19 cellular contexts compared by ENCODE assay signal in the genomic region with DNA sequence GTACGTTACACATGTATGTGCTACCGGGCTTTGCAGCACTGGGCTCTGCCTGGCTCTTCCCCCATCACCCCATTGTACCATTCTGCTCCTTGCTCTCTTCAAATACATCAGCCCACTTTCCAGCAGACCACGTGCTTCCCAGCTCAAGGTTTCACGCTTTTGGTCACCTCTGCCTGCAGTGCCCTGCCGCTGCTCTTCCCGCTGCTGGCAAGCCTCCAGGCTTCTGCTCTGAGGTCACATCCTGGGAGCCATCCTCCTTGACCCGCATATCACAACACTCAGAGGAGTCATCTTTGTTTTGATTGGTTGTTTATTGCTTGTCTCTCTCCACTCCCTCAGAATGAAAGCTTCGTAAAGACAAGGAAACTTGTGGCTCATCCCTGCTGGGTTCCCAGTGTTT. TPM values are rescaled to one million over a fixed set of nuclear protein-coding genes. Genes with fewer than 3 reads are reported as not detected.
DNase-seq lines count a peak whose midpoint lies in the region; ATAC-seq, FAIRE-seq and TF ChIP-seq lines count a peak whose summit lies in the region.
"Had no signal": no experiment of that assay in that cellular context is flagged by ENCODE, and none has a peak within 500 bp of the region (broad histone marks: within the 10 kb centered on the region; RNA-seq: fewer than 3 reads in every experiment).

No MANE protein-coding gene starts in this region.

- H2AFZ ChIP-seq in IMR-90 (replicated peaks; ENCODE audit: low read length, poor library complexity) (peak overlapping the region; percentile 21), K562 (ENCODE audit: low read depth, low read length) (no peak overlapping the region)

- H2AK5ac ChIP-seq in IMR-90 (ENCODE audit: low read depth, low read length), result no peak overlapping the region

- H2BK20ac ChIP-seq in IMR-90 (ENCODE audit: low read depth, low read length), result no peak overlapping the region

- H3K27me3 Mint-ChIP-seq in T-helper 2 cell treated with Interferon-gamma antibody and Interleukin-4, amounts not matched to agents 5 μg/mL and 100 μg/mL, for 36 hours (ENCODE audit: low read depth), result no peaks in the 10 kb centered on the region
- H3K27me3 Mint-ChIP-seq: activated CD4-positive, alpha-beta memory T cell treated with anti-CD3 and anti-CD28 coated beads, Interleukin-2, amount 10 ng/mL, durations not matched to agents 7 days and 5 days; stimulated activated naive CD8-positive, alpha-beta T cell treated with anti-CD3 and anti-CD28 coated beads, Interleukin-15, amount 100 ng/mL, for 72 hours had no signal

- H3K56ac ChIP-seq in IMR-90 (ENCODE audit: extremely low read depth, insufficient read depth, low read length), result no peak overlapping the region

- no peak overlapping the region for H4K91ac ChIP-seq in IMR-90 (ENCODE audit: insufficient read depth, low read depth, low read length)

- H4K20me1 ChIP-seq in IMR-90 (ENCODE audit: insufficient read depth, low read length), result no peaks in the 10 kb centered on the region
- no peaks in the 10 kb centered on the region for H4K20me1 ChIP-seq in K562 (replicated peaks; ENCODE audit: control insufficient read depth, insufficient read depth, low read length)

- dilution Hi-C loops in IMR-90 (cut with HindIII; ENCODE audit: low sequenced_read_pairs, unreplicated experiment), result no loop called here

- H2AK9ac ChIP-seq in IMR-90 (replicated peaks; ENCODE audit: low read depth, low read length, poor library complexity), result no peak overlapping the region

- ATAC-seq in IMR-90 (ENCODE audit: low read depth) (no peak), K562 (no peak; the same call in 1 of the 3 replicates), left lobe of liver (no peak), GM21528 (IDR thresholded peaks at IDR 0.05; ENCODE audit: low FRiP score, unreplicated experiment) (no peak)
- ATAC-seq: stimulated activated naive CD8-positive, alpha-beta T cell treated with anti-CD3 and anti-CD28 coated beads, Interleukin-15, amount 100 ng/mL, for 72 hours had no signal

- H3K4me3 ChIP-seq in IMR-90 (ENCODE audit: insufficient read depth, low read depth, low read length), result no peak overlapping the region
- no peak overlapping the region for H3K4me3 ChIP-seq in K562
- no peak overlapping the region for H3K4me3 ChIP-seq in sigmoid colon
- H3K4me3 ChIP-seq: breast epithelium, left ventricle myocardium inferior, SJCRH30 had no signal

- no peak overlapping the region for H2BK120ac ChIP-seq in IMR-90 (ENCODE audit: low read depth, low read length)

- intact Hi-C loops in IMR-90 (cut with micrococcal nuclease) (no loop called here), K562 (cut with micrococcal nuclease) (no loop called here), sigmoid colon (cut with DNase I) (no loop called here)

- DNase-seq in EH (ENCODE audit: low read depth), result peak; percentile 5
- peak; percentile 3 for DNase-seq in IMR-90
- peak in 1 of 4 experiments; percentile 24 for DNase-seq in K562 (ENCODE audit: extremely low read depth in 1 of 4, low spot score in 3 of 4)
- peak; percentile 34 for DNase-seq in myocyte (ENCODE audit: low read depth)
- no peak for DNase-seq in T-helper 2 cell treated with Interferon-gamma antibody and Interleukin-4, amounts not matched to agents 5 μg/mL and 100 μg/mL, for 36 hours (ENCODE audit: low spot score)
- no peak for DNase-seq in sigmoid colon
- no peak for DNase-seq in left lobe of liver (ENCODE audit: low spot score)
- DNase-seq: activated CD4-positive, alpha-beta memory T cell treated with anti-CD3 and anti-CD28 coated beads, Interleukin-2, amount 10 ng/mL, durations not matched to agents 7 days and 5 days; activated effector memory CD4-positive, alpha-beta T cell treated with Interleukin-2 at 50 U/mL for 16 hours; CD4-positive, CD25-positive, alpha-beta regulatory T cell; left ventricle myocardium inferior; NCI-H1417; NK-92 treated with Interleukin-12 subunit alpha and Interleukin-12 subunit beta, amount 100 ng/mL, for 24 hours; SJCRH30; stimulated activated naive CD8-positive, alpha-beta T cell treated with anti-CD3 and anti-CD28 coated beads, Interleukin-15, amount 100 ng/mL, for 72 hours had no signal

- no peak overlapping the region for H2BK15ac ChIP-seq in IMR-90 (ENCODE audit: low read depth, low read length)

- no peaks in the 10 kb centered on the region for H3K79me1 ChIP-seq in IMR-90 (ENCODE audit: low read depth in 1 of 2, low read length in 2 of 2)

- H4K5ac ChIP-seq in IMR-90 (ENCODE audit: low read depth, low read length), result no peak overlapping the region

- TF ChIP-seq EP300 in K562 (IDR thresholded peaks at IDR 0.05; ENCODE audit: low read length), result no peak
- no peak for TF ChIP-seq EP300 in sigmoid colon (IDR thresholded peaks at IDR 0.05)

- CTCF ChIA-PET in IMR-90 (lab: Yijun Ruan, JAX) (no interaction called here), K562 (lab: Yijun Ruan, JAX; ENCODE audit: low intra/inter-chr PET ratio) (no interaction called here)

- H3K9me1 ChIP-seq in IMR-90 (ENCODE audit: insufficient read depth, low read length), result no peaks in the 10 kb centered on the region
- H3K9me1 ChIP-seq in K562 (ENCODE audit: control insufficient read depth, insufficient read depth, low read length), result no peaks in the 10 kb centered on the region

- H3K79me2 ChIP-seq in K562 (ENCODE audit: control insufficient read depth, insufficient read depth, low read length), result no peaks in the 10 kb centered on the region

- H3K9ac ChIP-seq in IMR-90 (ENCODE audit: low read depth, low read length), result no peak overlapping the region
- H3K9ac ChIP-seq in K562 (ENCODE audit: insufficient read depth in 1 of 2, low read depth in 2 of 2, low read length in 2 of 2), result no peak overlapping the region

- TF ChIP-seq RAD21 in IMR-90 (IDR thresholded peaks at IDR 0.05; ENCODE audit: low read length) (no peak), K562 (CRISPR knock-in tag; conservative IDR thresholded peaks at IDR 0.05 in 1 of 2, IDR thresholded peaks at IDR 0.05 in 1 of 2) (no peak)

- H3K27me3 ChIP-seq in IMR-90 (ENCODE audit: control insufficient read depth, insufficient read depth, low read length), result peaks cover 2% of the 10 kb centered on the region; the same call in 1 of the 2 replicates
- no peaks in the 10 kb centered on the region for H3K27me3 ChIP-seq in K562 (ENCODE audit: control insufficient read depth in 2 of 2, insufficient read depth in 2 of 2, low read length in 2 of 2)
- H3K27me3 ChIP-seq in sigmoid colon, result no peaks in the 10 kb centered on the region
- H3K27me3 ChIP-seq: breast epithelium, SJCRH30 had no signal

- peak overlapping the region; percentile 54 for H3K4me2 ChIP-seq in IMR-90 (ENCODE audit: low read depth, low read length)
- peak overlapping the region; percentile 2; the same call in 1 of the 2 replicates for H3K4me2 ChIP-seq in K562 (ENCODE audit: insufficient read depth, low read length)

- no peak overlapping the region for H3K23ac ChIP-seq in IMR-90 (ENCODE audit: low read depth, low read length)

- TF ChIP-seq POLR2A in IMR-90 (IDR thresholded peaks at IDR 0.05; ENCODE audit: low read depth, low read length), result no peak
- no peak for TF ChIP-seq POLR2A in K562 (conservative IDR thresholded peaks at IDR 0.05)
- no peak for TF ChIP-seq POLR2A in sigmoid colon (IDR thresholded peaks at IDR 0.05)

- H3K14ac ChIP-seq in IMR-90 (replicated peaks; ENCODE audit: low read depth, low read length), result no peak overlapping the region

- H3K9me3 Mint-ChIP-seq in T-helper 2 cell treated with Interferon-gamma antibody and Interleukin-4, amounts not matched to agents 5 μg/mL and 100 μg/mL, for 36 hours, result no peaks in the 10 kb centered on the region
- H3K9me3 Mint-ChIP-seq: activated CD4-positive, alpha-beta memory T cell treated with anti-CD3 and anti-CD28 coated beads, Interleukin-2, amount 10 ng/mL, durations not matched to agents 7 days and 5 days; neural crest cell had no signal

- H3K4ac ChIP-seq in IMR-90 (ENCODE audit: low read depth, low read length), result no peak overlapping the region

- in situ Hi-C loops in IMR-90 (cut with MboI; ENCODE audit: low sequenced_read_pairs) (no loop called here), K562 (cut with MboI) (no loop called here)

- H3K18ac ChIP-seq in IMR-90 (ENCODE audit: low read depth, low read length), result no peak overlapping the region

- H3K4me1 Mint-ChIP-seq in T-helper 2 cell treated with Interferon-gamma antibody and Interleukin-4, amounts not matched to agents 5 μg/mL and 100 μg/mL, for 36 hours (ENCODE audit: low read depth), result no peaks in the 10 kb centered on the region
- H3K4me1 Mint-ChIP-seq: activated CD4-positive, alpha-beta memory T cell treated with anti-CD3 and anti-CD28 coated beads, Interleukin-2, amount 10 ng/mL, durations not matched to agents 7 days and 5 days; stimulated activated naive CD8-positive, alpha-beta T cell treated with anti-CD3 and anti-CD28 coated beads, Interleukin-15, amount 100 ng/mL, for 72 hours had no signal

- H2BK5ac ChIP-seq in IMR-90 (ENCODE audit: low read depth, low read length, poor library complexity, severe bottlenecking), result no peak overlapping the region

- no peak overlapping the region for H3K27ac Mint-ChIP-seq in T-helper 2 cell treated with Interferon-gamma antibody and Interleukin-4, amounts not matched to agents 5 μg/mL and 100 μg/mL, for 36 hours
- H3K27ac Mint-ChIP-seq: activated CD4-positive, alpha-beta memory T cell treated with anti-CD3 and anti-CD28 coated beads, Interleukin-2, amount 10 ng/mL, durations not matched to agents 7 days and 5 days; CD4-positive, CD25-positive, alpha-beta regulatory T cell; stimulated activated naive CD8-positive, alpha-beta T cell treated with anti-CD3 and anti-CD28 coated beads, Interleukin-15, amount 100 ng/mL, for 72 hours had no signal

- no peak overlapping the region for H3K27ac ChIP-seq in IMR-90 (ENCODE audit: insufficient read depth, low read length)
- H3K27ac ChIP-seq in K562 (ENCODE audit: extremely low read depth, low read depth, low read length), result no peak overlapping the region
- no peak overlapping the region for H3K27ac ChIP-seq in sigmoid colon
- H3K27ac ChIP-seq: breast epithelium, left ventricle myocardium inferior, SJCRH30 had no signal

- BruUV-seq in IMR-90 (replicated peaks; lab: Mats Ljungman, UMichigan) (no TSS peak), K562 (replicated peaks; lab: Mats Ljungman, UMichigan) (no TSS peak)

- POLR2A ChIA-PET in IMR-90 (lab: Charles Lee; ENCODE audit: unreplicated experiment), result no interaction called here
- POLR2A ChIA-PET in K562 (lab: Yijun Ruan, JAX), result interaction anchor here (0.7 to 1.2 kb wide), 4 partner anchors 9 to 46 kb away, joined by 3 to 4 read pairs (median 3); no protein-coding TSS in a partner anchor

- H4K8ac ChIP-seq in IMR-90 (ENCODE audit: low read depth in 2 of 2, low read length in 2 of 2), result no peak overlapping the region

- TF ChIP-seq CTCF in IMR-90 (conservative IDR thresholded peaks at IDR 0.05; ENCODE audit: low read depth, low read length) (no peak), K562 (IDR thresholded peaks at IDR 0.05 in 2 of 3, conservative IDR thresholded peaks at IDR 0.05 in 1 of 3; ENCODE audit: insufficient read depth in 2 of 3, low read depth in 1 of 3, low read length in 3 of 3) (no peak), sigmoid colon (IDR thresholded peaks at IDR 0.05) (no peak)

- H3K36me3 ChIP-seq in IMR-90 (ENCODE audit: control insufficient read depth, insufficient read depth, low read length) (no peaks in the 10 kb centered on the region), K562 (ENCODE audit: control insufficient read depth, insufficient read depth, low read length) (no peaks in the 10 kb centered on the region), sigmoid colon (no peaks in the 10 kb centered on the region)
- H3K36me3 ChIP-seq: breast epithelium, left ventricle myocardium inferior, SJCRH30 had no signal

- WGBS in IMR-90 (ENCODE audit: extremely low coverage in 2 of 2, insufficient read length in 1 of 2), 2 experiments, result 90% methylated on average over 2 of the region's 8 CpGs; no CpG with 5 or more reads in 1 of the 2 experiments
- WGBS in K562 (ENCODE audit: insufficient coverage, low coverage, missing lambda C conversion rate), result 1% methylated on average over 8 of the region's 8 CpGs
- 75 to 76% methylated on average over 8 of the region's 8 CpGs for WGBS in sigmoid colon, 2 donors

- H3K4me1 ChIP-seq in IMR-90 (ENCODE audit: control insufficient read depth, insufficient read depth, low read length), result no peaks in the 10 kb centered on the region
- H3K4me1 ChIP-seq in K562 (replicated peaks in 1 of 2; ENCODE audit: control insufficient read depth in 2 of 2, insufficient read depth in 2 of 2, low read length in 2 of 2), result no peaks in the 10 kb centered on the region; a peak in 1 of 5 replicates
- no peaks in the 10 kb centered on the region for H3K4me1 ChIP-seq in sigmoid colon
- H3K4me1 ChIP-seq: breast epithelium, left ventricle myocardium inferior, SJCRH30 had no signal

- FAIRE-seq in K562 (lab: Jason Lieb, UNC), result no peak
- FAIRE-seq: TTC549 had no signal

- H3K9me3 ChIP-seq in IMR-90 (ENCODE audit: control insufficient read depth, insufficient read depth, low read length), result no peaks in the 10 kb centered on the region
- no peaks in the 10 kb centered on the region for H3K9me3 ChIP-seq in K562 (replicated peaks; ENCODE audit: control insufficient read depth, insufficient read depth, low read depth, low read length)
- H3K9me3 ChIP-seq in sigmoid colon, result peaks cover 0 to 4% (median 0%) of the 10 kb centered on the region in 4 donors
- H3K9me3 ChIP-seq: breast epithelium, left ventricle myocardium inferior, SJCRH30 had no signal

- no peaks in the 10 kb centered on the region for H3K36me3 Mint-ChIP-seq in T-helper 2 cell treated with Interferon-gamma antibody and Interleukin-4, amounts not matched to agents 5 μg/mL and 100 μg/mL, for 36 hours (ENCODE audit: low read depth)
- H3K36me3 Mint-ChIP-seq: CD4-positive, CD25-positive, alpha-beta regulatory T cell had no signal

- no peak overlapping the region for H3K4me3 Mint-ChIP-seq in T-helper 2 cell treated with Interferon-gamma antibody and Interleukin-4, amounts not matched to agents 5 μg/mL and 100 μg/mL, for 36 hours
- H3K4me3 Mint-ChIP-seq: activated CD4-positive, alpha-beta memory T cell treated with anti-CD3 and anti-CD28 coated beads, Interleukin-2, amount 10 ng/mL, durations not matched to agents 7 days and 5 days; CD4-positive, CD25-positive, alpha-beta regulatory T cell; neural crest cell; stimulated activated naive CD8-positive, alpha-beta T cell treated with anti-CD3 and anti-CD28 coated beads, Interleukin-15, amount 100 ng/mL, for 72 hours had no signal

RNA-seq across cellular contexts. Expression of gene KIF5C, which starts 34.1 kb away (rescaled TPM):
- total RNA-seq in IMR-90 (2012; rRNA removed), result 0.18 and 0.28 TPM in 2 replicates
- 0.10 and 0.13 TPM in 2 replicates for polyA plus RNA-seq in IMR-90 (2012; rRNA removed)
- 0.02 and 0.03 TPM in 2 replicates for polyA plus RNA-seq in IMR-90 (2012; cell fraction: cytosol; rRNA removed)
- 0.04 and 0.11 TPM in 2 replicates for polyA plus RNA-seq in IMR-90 (2012; cell fraction: nucleus; rRNA removed; ENCODE audit: low replicate concordance)
- not detected in 2 replicates for total RNA-seq in K562 (2011; cell fraction: chromatin; rRNA removed; ENCODE audit: low replicate concordance)
- total RNA-seq in K562 (2011; cell fraction: nucleolus; rRNA removed), result not detected in 2 replicates
- not detected in 2 replicates for total RNA-seq in K562 (2011; cell fraction: nucleoplasm; rRNA removed)
- total RNA-seq in K562 (2014; rRNA removed), result not detected in 2 replicates
- not detected in 2 replicates for total RNA-seq in K562 (2014; rRNA removed; fragmentation: Illumina TruSeq; extraction: Trizol)
- not detected in 2 replicates for total RNA-seq in K562 (2015; rRNA removed; fragmentation: Illumina TruSeq; extraction: Trizol)
- 0.09 TPM in 2 replicates for total RNA-seq in K562 (2021)
- 0.01 TPM in 1 of 2 replicates, not detected in the other for polyA plus RNA-seq in K562 (2011; rRNA removed)
- polyA plus RNA-seq in K562 (2011; cell fraction: cytosol; rRNA removed), result not detected in 2 replicates
- polyA plus RNA-seq in K562 (2011; cell fraction: nucleus; rRNA removed), result not detected in 2 replicates
- 0.03 TPM in 2 replicates for polyA plus RNA-seq in K562 (2012)
- 0.01 TPM in 1 of 2 replicates, not detected in the other for polyA plus RNA-seq in K562 (2014; fragmentation: Illumina TruSeq; extraction: Trizol)
- not detected for polyA plus RNA-seq in K562 (2014; fragmentation: Nextera tagmentation; extraction: Ambion mirVana)
- not detected in 2 replicates for polyA plus RNA-seq in K562 (2014; rRNA removed)
- polyA minus RNA-seq in K562 (2011; rRNA and poly(A)+ RNA removed), result not detected in 2 replicates
- polyA minus RNA-seq in K562 (2011; cell fraction: cytosol; rRNA and poly(A)+ RNA removed), result not detected in 2 replicates
- not detected in 2 replicates for polyA minus RNA-seq in K562 (2011; cell fraction: nucleus; rRNA and poly(A)+ RNA removed)
- 0.03 and 0.16 TPM in 2 replicates for total RNA-seq in myocyte
- polyA plus RNA-seq in myocyte (2012), result 0.16 TPM
- 10 to 100 TPM in 1 of 4 donors, 1 to 10 TPM in 3; 7.3 to 11.1 (median 7.9) TPM for total RNA-seq in sigmoid colon
- 1 to 10 TPM in 2 of 3 donors, under 1 TPM in 1; 0.23 to 2.1 (median 1.2) TPM for polyA plus RNA-seq in sigmoid colon
- 0.33 TPM for total RNA-seq in left lobe of liver

Comparison
In these comparisons a context has a peak if more than half of its experiments do, and no peak if none do; other contexts are left out.
1. DNase-seq: peak in EH (single experiment), IMR-90 (single experiment) and myocyte (single experiment); none in T-helper 2 cell treated with Interferon-gamma antibody and Interleukin-4, amounts not matched to agents 5 μg/mL and 100 μg/mL, for 36 hours (single experiment), sigmoid colon (single experiment) and left lobe of liver (single experiment).